Comparison of ENCODE assay signal across 15 cellular contexts in genomic region chr9:110180386-110180712, GRCh38. TPM values are rescaled to one million over a fixed set of nuclear protein-coding genes. Genes with fewer than 3 reads are reported as not detected.
"Had no signal": no experiment of that assay in that cellular context is flagged by ENCODE, and none has a peak within 500 bp of the region (broad histone marks: within the 10 kb centered on the region; RNA-seq: fewer than 3 reads in every experiment).

No MANE protein-coding gene starts in this region.

- H3K27ac ChIP-seq: neutrophil, tibial artery had no signal

- H3K27me3 ChIP-seq: neutrophil, tibial artery had no signal

- DNase-seq: activated CD4-positive, alpha-beta T cell treated with anti-CD3 and anti-CD28 coated beads, Interleukin-2, amount 50 U/mL, for 4 hours; activated CD4-positive, CD25-positive, alpha-beta regulatory T cell treated with anti-CD3 and anti-CD28 coated beads, Interleukin-2, amount 50 U/mL, for 72 hours; activated effector memory CD4-positive, alpha-beta T cell treated with Interleukin-2 at 50 U/mL for 16 hours; activated T-cell treated with anti-CD3 and anti-CD28 coated beads, Interleukin-2, amount 50 U/mL, for 1 hour; cerebellar nuclear complex; left colon; naive thymus-derived CD8-positive, alpha-beta T cell; posterior cingulate gyrus had no signal

- H3K9me3 ChIP-seq: mucosa of descending colon, neutrophil, tibial artery had no signal

- ATAC-seq: naive thymus-derived CD8-positive, alpha-beta T cell; stimulated activated effector memory CD8-positive, alpha-beta T cell treated with anti-CD3 and anti-CD28 coated beads, Interleukin-12 subunit alpha, Interleukin-12 subunit beta, amount 100 ng/mL, for 72 hours had no signal

- H3K36me3 ChIP-seq: neutrophil, tibial artery had no signal

- H3K4me3 ChIP-seq: lung, mucosa of descending colon, smooth muscle cell, tibial artery had no signal

RNA-seq across cellular contexts. Expression of gene C9orf152, which starts 27.6 kb away (rescaled TPM):
- total RNA-seq: naive thymus-derived CD8-positive, alpha-beta T cell; right cardiac atrium; smooth muscle cell had no signal
- polyA plus RNA-seq: naive thymus-derived CD8-positive, alpha-beta T cell; right cardiac atrium; smooth muscle cell had no signal
